16 cellular contexts compared by ENCODE assay signal in the genomic region with DNA sequence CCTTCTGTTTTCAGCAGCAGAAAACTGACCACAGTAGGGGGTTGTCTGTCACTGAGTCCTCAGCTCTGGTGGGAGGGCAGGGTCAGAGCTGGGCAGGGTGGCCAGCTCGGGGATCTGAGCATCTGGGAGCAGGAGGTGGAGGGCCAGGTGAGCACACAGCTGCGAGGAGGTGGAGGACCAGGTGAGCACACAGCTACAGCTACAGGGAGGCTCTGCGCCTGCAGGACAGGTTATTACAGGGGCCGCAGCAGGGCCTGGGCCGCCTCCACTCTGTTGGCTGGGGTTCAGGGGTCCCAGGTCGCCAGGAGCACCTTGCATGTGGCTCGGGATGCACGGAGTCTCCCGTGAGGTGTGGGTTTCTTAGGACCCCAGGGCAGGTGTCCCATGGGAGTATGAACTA. TPM values are rescaled to one million over a fixed set of nuclear protein-coding genes. Genes with fewer than 3 reads are reported as not detected.
DNase-seq lines count a peak whose midpoint lies in the region; FAIRE-seq and TF ChIP-seq lines count a peak whose summit lies in the region.
"Had no signal": no experiment of that assay in that cellular context is flagged by ENCODE, and none has a peak within 500 bp of the region (broad histone marks: within the 10 kb centered on the region; RNA-seq: fewer than 3 reads in every experiment).

No MANE protein-coding gene starts in this region.

- no peak overlapping the region for H2BK12ac ChIP-seq in mesenchymal stem cell (ENCODE audit: low read length in 2 of 2)

- H3K4ac ChIP-seq in mesenchymal stem cell (ENCODE audit: low read depth in 1 of 2, low read length in 2 of 2) = no peak overlapping the region

- H3K9me3 Mint-ChIP-seq in astrocyte (ENCODE audit: unreplicated experiment) = no peaks in the 10 kb centered on the region
- H3K9me3 Mint-ChIP-seq: T-cell had no signal

- H3K79me2 ChIP-seq in astrocyte (ENCODE audit: insufficient read depth, low read length) = no peaks in the 10 kb centered on the region

- no peak overlapping the region for H3K4me2 ChIP-seq in astrocyte (ENCODE audit: low read length)
- no peak overlapping the region for H3K4me2 ChIP-seq in mesenchymal stem cell (ENCODE audit: low read length, poor library complexity, severe bottlenecking)
- H3K4me2 ChIP-seq: BLaER1 had no signal

- peak overlapping the region; percentile 75 for H3K27ac Mint-ChIP-seq in astrocyte (ENCODE audit: unreplicated experiment)
- H3K27ac Mint-ChIP-seq: T-cell had no signal

- no peak overlapping the region for H3K27ac ChIP-seq in astrocyte (ENCODE audit: low read depth, low read length)
- H3K27ac ChIP-seq in mesenchymal stem cell (ENCODE audit: low read length, poor library complexity, severe bottlenecking) = peak overlapping the region; percentile 62
- H3K27ac ChIP-seq: BLaER1, SJSA1 had no signal

- no peaks in the 10 kb centered on the region for H3K27me3 Mint-ChIP-seq in astrocyte (ENCODE audit: low read depth, unreplicated experiment)
- H3K27me3 Mint-ChIP-seq: T-cell had no signal

- peaks cover 19% of the 10 kb centered on the region for H3K36me3 Mint-ChIP-seq in astrocyte (ENCODE audit: low read depth, unreplicated experiment)

- H3K27me3 ChIP-seq in astrocyte (ENCODE audit: insufficient read depth, low read length) = no peaks in the 10 kb centered on the region
- H3K27me3 ChIP-seq in mesenchymal stem cell (ENCODE audit: control insufficient read depth in 1 of 2, insufficient read depth in 1 of 2, low read length in 2 of 2) = no peaks in the 10 kb centered on the region
- H3K27me3 ChIP-seq: BLaER1, SJSA1 had no signal

- H3K9ac ChIP-seq in astrocyte (ENCODE audit: low read length) = no peak overlapping the region
- no peak overlapping the region for H3K9ac ChIP-seq in mesenchymal stem cell (ENCODE audit: low read length)
- H3K9ac ChIP-seq: BLaER1 had no signal

- no peaks in the 10 kb centered on the region for H3K4me1 Mint-ChIP-seq in astrocyte (ENCODE audit: low read depth, unreplicated experiment)
- H3K4me1 Mint-ChIP-seq: T-cell had no signal

- DNase-seq in DMS79 (lab: John Stamatoyannopoulos, UW) (peak; percentile 25), NCI-H345 (lab: John Stamatoyannopoulos, UW) (peak; percentile 57), astrocyte (ENCODE audit: low read depth) (no peak), mesenchymal stem cell (no peak), RKO (ENCODE audit: low spot score) (no peak), MV-4-11 (lab: John Stamatoyannopoulos, UW) (no peak), NCI-H82 (lab: John Stamatoyannopoulos, UW) (no peak)
- no peak for DNase-seq in activated CD4-positive, alpha-beta T cell treated with anti-CD3 and anti-CD28 coated beads for 4 hours
- DNase-seq: Karpas-422, NCI-H2107, T-cell had no signal

- peak overlapping the region; percentile 58 for H2AK5ac ChIP-seq in mesenchymal stem cell (ENCODE audit: low read length, severe bottlenecking)

- H4K8ac ChIP-seq in mesenchymal stem cell (ENCODE audit: low read length) = no peak overlapping the region

- H3K18ac ChIP-seq in mesenchymal stem cell (ENCODE audit: low read depth in 1 of 2, low read length in 2 of 2) = no peak overlapping the region

- FAIRE-seq in astrocyte (lab: Jason Lieb, UNC) = no peak
- FAIRE-seq: H54, HepG2, RCC 7860 had no signal

- no peak overlapping the region for H3K4me3 Mint-ChIP-seq in astrocyte (ENCODE audit: unreplicated experiment)
- H3K4me3 Mint-ChIP-seq: T-cell had no signal

- peak overlapping the region; percentile 8 for H2BK5ac ChIP-seq in mesenchymal stem cell (ENCODE audit: low read depth, low read length, poor library complexity, severe bottlenecking)

- no peaks in the 10 kb centered on the region for H3K9me3 ChIP-seq in astrocyte (ENCODE audit: insufficient read depth, low read depth, low read length)
- H3K9me3 ChIP-seq in mesenchymal stem cell (ENCODE audit: control insufficient read depth, low read length) = no peaks in the 10 kb centered on the region
- H3K9me3 ChIP-seq: BLaER1, SJSA1 had no signal

- no peak overlapping the region for H2BK15ac ChIP-seq in mesenchymal stem cell (ENCODE audit: low read depth, poor library complexity, severe bottlenecking)

- no peak overlapping the region for H2AFZ ChIP-seq in astrocyte (ENCODE audit: low read depth, low read length)
- no peak overlapping the region for H2AFZ ChIP-seq in mesenchymal stem cell (ENCODE audit: low read depth, low read length)

- H2BK120ac ChIP-seq in mesenchymal stem cell (ENCODE audit: low read depth, low read length) = no peak overlapping the region

- H3K4me3 ChIP-seq in astrocyte (ENCODE audit: insufficient read depth, low read depth, low read length) (no peak overlapping the region), mesenchymal stem cell (ENCODE audit: insufficient read depth in 1 of 2, low read depth in 1 of 2, low read length in 2 of 2) (no peak overlapping the region)
- H3K4me3 ChIP-seq: BLaER1, SJSA1 had no signal

- no peak for TF ChIP-seq CTCF in astrocyte (IDR thresholded peaks at IDR 0.05; ENCODE audit: insufficient read depth, low read depth, low read length)

- H3K23ac ChIP-seq in mesenchymal stem cell (ENCODE audit: low read length in 2 of 2) = no peak overlapping the region

- H3K4me1 ChIP-seq in astrocyte (ENCODE audit: insufficient read depth, low read length) (peaks cover 31% of the 10 kb centered on the region), mesenchymal stem cell (ENCODE audit: control insufficient read depth, insufficient read depth, low read depth, low read length) (peaks cover 39% of the 10 kb centered on the region)
- H3K4me1 ChIP-seq: BLaER1, SJSA1 had no signal

- H4K91ac ChIP-seq in mesenchymal stem cell (ENCODE audit: low read length) = no peak overlapping the region

- H4K20me1 ChIP-seq in astrocyte (ENCODE audit: insufficient read depth, low read length) = peaks cover 8% of the 10 kb centered on the region
- H4K20me1 ChIP-seq: BLaER1 had no signal

- H3K36me3 ChIP-seq in astrocyte (ENCODE audit: insufficient read depth, low read length) (peaks cover 14% of the 10 kb centered on the region), mesenchymal stem cell (ENCODE audit: control insufficient read depth in 1 of 2, insufficient read depth in 2 of 2, low read depth in 1 of 2, low read length in 2 of 2) (peaks cover 46 to 69% of the 10 kb centered on the region in 2 experiments)

- WGBS in mesenchymal stem cell = 94% methylated on average over 9 of the region's 9 CpGs

- H3K14ac ChIP-seq in mesenchymal stem cell (ENCODE audit: low read length in 2 of 2) = no peak overlapping the region

- peaks cover 17% of the 10 kb centered on the region for H3K79me1 ChIP-seq in mesenchymal stem cell (replicated peaks; ENCODE audit: low read length, poor library complexity, severe bottlenecking)

RNA-seq across cellular contexts. Expression of a gene that starts 52.4 kb away (rescaled TPM):
- total RNA-seq in astrocyte = 14.7 and 14.8 TPM in 2 replicates
- polyA plus RNA-seq in mesenchymal stem cell (2013, experiment 1 of 2) = 5.7 TPM
- 5.0 TPM for polyA plus RNA-seq in mesenchymal stem cell (2013, experiment 2 of 2)

RNA-seq across cellular contexts. Expression of a gene that starts 52.8 kb away (rescaled TPM):
- total RNA-seq in astrocyte = 109 and 121 TPM in 2 replicates
- 67.0 TPM for polyA plus RNA-seq in mesenchymal stem cell (2013, experiment 1 of 2)
- polyA plus RNA-seq in mesenchymal stem cell (2013, experiment 2 of 2) = 68.6 TPM

RNA-seq across cellular contexts. Expression of a gene that starts 53.0 kb away (rescaled TPM):
- total RNA-seq in astrocyte = 24.5 and 25.9 TPM in 2 replicates
- 20.2 TPM for polyA plus RNA-seq in mesenchymal stem cell (2013, experiment 1 of 2)
- polyA plus RNA-seq in mesenchymal stem cell (2013, experiment 2 of 2) = 15.3 TPM

Comparison
In these comparisons a context has a peak if more than half of its experiments do, and no peak if none do; other contexts are left out.
1. DNase-seq: peak in DMS79 (single experiment) and NCI-H345 (single experiment); none in astrocyte (single experiment), mesenchymal stem cell (single experiment), RKO (single experiment), MV-4-11 (single experiment), activated CD4-positive, alpha-beta T cell treated with anti-CD3 and anti-CD28 coated beads for 4 hours (0 of 2) and NCI-H82 (single experiment).